26 cellular contexts compared by ENCODE assay signal in the genomic region with DNA sequence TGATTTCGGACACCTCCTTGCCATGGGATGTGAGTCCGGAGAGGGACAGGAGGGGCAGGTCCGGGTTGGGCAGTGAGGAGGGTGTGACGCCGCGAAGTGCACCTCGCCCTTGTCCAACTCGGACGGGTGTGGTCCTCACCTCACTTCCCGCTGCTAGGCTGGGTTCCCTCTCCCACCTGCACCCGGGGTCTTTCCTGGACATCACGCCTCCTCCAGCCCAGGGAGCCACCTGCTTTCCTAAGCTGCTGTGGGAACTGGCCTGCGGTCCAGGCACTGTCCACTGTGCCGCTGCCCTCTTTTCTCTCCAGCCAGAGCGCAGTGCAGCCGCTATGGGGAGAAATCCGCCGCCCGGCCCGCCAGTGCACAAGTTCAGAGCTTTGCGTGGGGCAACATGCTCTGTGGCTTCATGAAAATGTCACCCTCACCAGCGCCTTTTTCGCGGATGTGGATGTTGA. TPM values are rescaled to one million over a fixed set of nuclear protein-coding genes. Genes with fewer than 3 reads are reported as not detected.
DNase-seq lines count a peak whose midpoint lies in the region; ATAC-seq and TF ChIP-seq lines count a peak whose summit lies in the region.
"Had no signal": no experiment of that assay in that cellular context is flagged by ENCODE, and none has a peak within 500 bp of the region (broad histone marks: within the 10 kb centered on the region; RNA-seq: fewer than 3 reads in every experiment).

No MANE protein-coding gene starts in this region.

- H3K4me3 ChIP-seq in PC-3 (ENCODE audit: low read length) (peak overlapping the region; percentile 35; the same call in 1 of the 2 replicates), heart left ventricle (peak overlapping the region; percentile 15 to 65 (median 48)), testis (peak overlapping the region; percentile 49 to 65), suprapubic skin (no peak overlapping the region)
- H3K4me3 ChIP-seq: adrenal gland, BLaER1, smooth muscle cell had no signal

- intact Hi-C loops in PC-3 (cut with micrococcal nuclease): no loop called here
- intact Hi-C loops in heart left ventricle (cut with DNase I): loop anchor here in 4 of 10 donors (1.0 to 10.0 kb wide), 5 partner anchors 50 to 80 kb away; no protein-coding TSS in a partner anchor
- intact Hi-C loops in testis (cut with DNase I; ENCODE audit: low total_unique reads): no loop called here

- 31 to 66% (median 48%) methylated on average over 21 to 24 of the region's 24 CpGs for WGBS in heart left ventricle, 4 donors
- WGBS in testis, 2 donors: 34 to 36% methylated on average over 16 to 24 of the region's 24 CpGs
- WGBS in suprapubic skin: 58% methylated on average over 14 of the region's 24 CpGs

- peak overlapping the region; percentile 41; the same call in 1 of the 2 replicates for H3K4me2 ChIP-seq in PC-3 (ENCODE audit: low read length)
- H3K4me2 ChIP-seq: BLaER1, smooth muscle cell had no signal

- H3K9ac ChIP-seq in PC-3 (ENCODE audit: low read length): no peak overlapping the region
- H3K9ac ChIP-seq: BLaER1 had no signal

- no peak for DNase-seq in PC-3
- no peak for DNase-seq in heart left ventricle
- peak; percentile 69 for DNase-seq in mesenteric fat pad (ENCODE audit: low spot score)
- no peak for DNase-seq in testis
- DNase-seq in EL: no peak
- no peak for DNase-seq in activated gamma-delta T cell (lab: John Stamatoyannopoulos, UW)
- DNase-seq in suprapubic skin (ENCODE audit: low spot score in 2 of 2): no peak
- DNase-seq: activated CD8-positive, alpha-beta T cell treated with anti-CD3 and anti-CD28 coated beads for 36 hours; activated gamma-delta T cell treated with Interleukin-2 at 50 U/mL for 16 hours; GDM1; NCI-H1417 treated with DMSO at 0.1 percent for 48 hours; NCI-H446; stimulated activated CD4-positive, alpha-beta T cell treated with anti-CD3 and anti-CD28 coated beads, Interleukin-2, amount 100 ng/mL, for 24 hours; stomach had no signal

- no peak for ATAC-seq in PC-3
- peak; percentile 5 to 39 (median 25) for ATAC-seq in heart left ventricle
- no peak for ATAC-seq in GM21381 (IDR thresholded peaks at IDR 0.05; ENCODE audit: unreplicated experiment)
- ATAC-seq: activated CD8-positive, alpha-beta T cell treated with anti-CD3 and anti-CD28 coated beads for 36 hours had no signal

- H3K4me1 ChIP-seq in PC-3 (ENCODE audit: insufficient read depth, low read length) (no peaks in the 10 kb centered on the region), heart left ventricle (no peaks in the 10 kb centered on the region), testis (no peaks in the 10 kb centered on the region), suprapubic skin (no peaks in the 10 kb centered on the region)
- H3K4me1 ChIP-seq: adrenal gland, BLaER1, prostate gland, stomach had no signal

- H2AFZ ChIP-seq in PC-3 (ENCODE audit: low read length): no peak overlapping the region

- TF ChIP-seq POLR2A in heart left ventricle (IDR thresholded peaks at IDR 0.05): no peak
- no peak for TF ChIP-seq POLR2A in testis (IDR thresholded peaks at IDR 0.05)
- TF ChIP-seq POLR2A in suprapubic skin (IDR thresholded peaks at IDR 0.05): no peak

- H3K9me2 ChIP-seq in PC-3 (replicated peaks; ENCODE audit: low read length): no peaks in the 10 kb centered on the region

- H3K36me3 ChIP-seq in PC-3 (ENCODE audit: low read depth, low read length) (no peaks in the 10 kb centered on the region), heart left ventricle (no peaks in the 10 kb centered on the region), testis (ENCODE audit: low read depth, missing control alignments) (no peaks in the 10 kb centered on the region), suprapubic skin (no peaks in the 10 kb centered on the region)
- H3K36me3 ChIP-seq: adrenal gland, BLaER1, prostate gland, stomach had no signal

- no peaks in the 10 kb centered on the region for H4K20me1 ChIP-seq in PC-3 (ENCODE audit: low read length)
- H4K20me1 ChIP-seq: BLaER1 had no signal

- CTCF ChIA-PET in PC-3 (lab: Charles Lee): no interaction called here

- POLR2A ChIA-PET in PC-3 (lab: Charles Lee; ENCODE audit: unreplicated experiment): no interaction called here

- no TSS peak for BruUV-seq in PC-3 (replicated peaks; lab: Mats Ljungman, UMichigan)

- H3K9me3 ChIP-seq in PC-3 (ENCODE audit: low read length) (no peaks in the 10 kb centered on the region), heart left ventricle (peaks cover 0 to 10% (median 0%) of the 10 kb centered on the region in 12 donors), testis (no peaks in the 10 kb centered on the region), suprapubic skin (peaks cover 12% of the 10 kb centered on the region)
- H3K9me3 ChIP-seq: adrenal gland, prostate gland had no signal

- H3K27ac ChIP-seq in PC-3 (ENCODE audit: low read length) (no peak overlapping the region), heart left ventricle (peak overlapping the region in 5 of 12 donors; percentile 73 to 86 (median 82)), testis (no peak overlapping the region), suprapubic skin (no peak overlapping the region)
- H3K27ac ChIP-seq: BLaER1, HL-60, prostate gland, stomach had no signal

- TF ChIP-seq CTCF in PC-3 (conservative IDR thresholded peaks at IDR 0.05; ENCODE audit: low read depth, low read length) (no peak), heart left ventricle (IDR thresholded peaks at IDR 0.05) (no peak), testis (IDR thresholded peaks at IDR 0.05) (no peak), suprapubic skin (IDR thresholded peaks at IDR 0.05) (no peak)

- no peak for TF ChIP-seq EP300 in suprapubic skin (IDR thresholded peaks at IDR 0.05)

- no peaks in the 10 kb centered on the region for H3F3A ChIP-seq in PC-3 (ENCODE audit: low read length, unreplicated experiment)

- H3K79me2 ChIP-seq in PC-3 (ENCODE audit: low read length): no peaks in the 10 kb centered on the region

- H3K27me3 ChIP-seq in PC-3 (ENCODE audit: low read length) (no peaks in the 10 kb centered on the region), heart left ventricle (no peaks in the 10 kb centered on the region), testis (no peaks in the 10 kb centered on the region), suprapubic skin (no peaks in the 10 kb centered on the region)
- H3K27me3 ChIP-seq: adrenal gland, BLaER1, stomach had no signal

RNA-seq across cellular contexts. Expression of gene ZNF716, which starts 45.0 kb away (rescaled TPM):
- 0.06 TPM in 1 of 2 replicates, not detected in the other for total RNA-seq in PC-3 (2014; rRNA removed)
- not detected for total RNA-seq in heart left ventricle
- polyA plus RNA-seq in heart left ventricle: not detected
- total RNA-seq in mesenteric fat pad: not detected
- total RNA-seq in testis: 1 to 10 TPM in 1 of 2 donors, under 1 TPM in 1; 0.68 to 1.0 TPM
- polyA plus RNA-seq in testis (ENCODE audit: insufficient read depth, low read depth, low replicate concordance): 0.24 TPM
- not detected for total RNA-seq in suprapubic skin
- total RNA-seq: activated CD8-positive, alpha-beta T cell treated with anti-CD3 and anti-CD28 coated beads for 36 hours; adrenal gland; cerebellum; kidney epithelial cell; neural crest cell; OCI-LY7; smooth muscle cell; T-helper 2 cell treated with Interferon-gamma antibody and Interleukin-4, amounts not matched to agents 100 ng/mL and 5 ng/mL, for 36 hours had no signal
- polyA plus RNA-seq: adrenal gland, AG04450, smooth muscle cell, stomach had no signal

Comparison
In these comparisons a context has a peak if more than half of its experiments do, and no peak if none do; other contexts are left out.
1. ATAC-seq: peak in heart left ventricle (4 of 4); none in PC-3 (single experiment) and GM21381 (single experiment).